Comparison of ENCODE assay signal across 20 cellular contexts in the genomic region with DNA sequence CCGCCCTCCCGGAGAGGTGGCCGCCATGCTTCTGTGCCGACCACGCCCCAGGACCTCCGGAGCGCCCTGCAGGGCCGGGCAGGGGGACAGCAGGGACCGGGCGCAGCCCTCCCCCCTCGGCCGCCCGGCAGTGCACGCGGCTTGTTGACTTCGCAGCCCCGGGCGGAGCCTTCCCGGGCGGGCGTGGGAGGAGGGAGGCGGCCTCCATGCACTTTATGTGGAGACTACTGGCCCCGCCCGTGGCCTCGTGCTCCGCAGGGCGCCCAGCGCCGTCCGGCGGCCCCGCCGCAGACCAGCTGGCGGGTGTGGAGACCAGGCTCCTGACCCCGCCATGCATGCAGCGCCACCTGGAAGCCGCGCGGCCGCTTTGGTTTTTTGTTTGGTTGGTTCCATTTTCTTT. TPM values are rescaled to one million over a fixed set of nuclear protein-coding genes. Genes with fewer than 3 reads are reported as not detected.
"Had no signal": no experiment of that assay in that cellular context is flagged by ENCODE, and none has a peak within 500 bp of the region (broad histone marks: within the 10 kb centered on the region; RNA-seq: fewer than 3 reads in every experiment).

No MANE protein-coding gene starts in this region.

- H3K9ac ChIP-seq: neural progenitor cell had no signal

- FAIRE-seq: endometrium had no signal

- H3K36me3 ChIP-seq: neural progenitor cell had no signal

- H3K4me3 ChIP-seq: body of pancreas, cardiac muscle cell, left lung, lung, neural progenitor cell, prostate gland, thyroid gland had no signal

- H3K27ac ChIP-seq: body of pancreas, cardiac muscle cell, foreskin keratinocyte, left lung, neural progenitor cell, prostate gland, thyroid gland, VCaP had no signal

- ATAC-seq: activated CD8-positive, alpha-beta T cell treated with anti-CD3 and anti-CD28 coated beads, Interleukin-2, amount 10 ng/mL, durations not matched to agents 7 days and 5 days; body of pancreas; foreskin keratinocyte; left lung; naive thymus-derived CD8-positive, alpha-beta T cell had no signal

- H3K4me2 ChIP-seq: neural progenitor cell had no signal

- DNase-seq: activated CD4-positive, alpha-beta T cell treated with anti-CD3 and anti-CD28 coated beads, Interleukin-2, amount 50 U/mL, for 1 hour; activated CD4-positive, CD25-positive, alpha-beta regulatory T cell treated with anti-CD3 and anti-CD28 coated beads, Interleukin-2, amount 50 U/mL, for 72 hours; activated CD8-positive, alpha-beta T cell treated with anti-CD3 and anti-CD28 coated beads, Interleukin-2, amount 10 ng/mL, durations not matched to agents 7 days and 5 days; activated gamma-delta T cell; anterior cingulate cortex; body of pancreas; effector CD4-positive, alpha-beta T cell; foreskin keratinocyte; immature natural killer cell; left lung; naive thymus-derived CD8-positive, alpha-beta T cell; stimulated activated CD4-positive, alpha-beta T cell treated with anti-CD3 and anti-CD28 coated beads, Interleukin-4, amount 100 ng/mL, for 24 hours; stimulated activated naive CD4-positive, alpha-beta T cell treated with Interleukin-2 at 50 U/mL for 16 hours; thyroid gland had no signal

- H3K9me3 ChIP-seq: body of pancreas, left lung, prostate gland, thyroid gland had no signal

- H3K4me1 ChIP-seq: foreskin keratinocyte, neural progenitor cell, prostate gland had no signal

- H2AFZ ChIP-seq: neural progenitor cell had no signal

- H3K27me3 ChIP-seq: body of pancreas, cardiac muscle cell, foreskin keratinocyte, left lung, neural progenitor cell, thyroid gland had no signal

RNA-seq across cellular contexts. Expression of a gene that starts 10.2 kb away (rescaled TPM):
- total RNA-seq: naive thymus-derived CD8-positive, alpha-beta T cell had no signal
- polyA plus RNA-seq: immature natural killer cell; naive thymus-derived CD8-positive, alpha-beta T cell had no signal
